ENCODE assay signal across 8 cellular contexts in genomic region chr4:48268956-48269860, GRCh38. TPM values are rescaled to one million over a fixed set of nuclear protein-coding genes. Genes with fewer than 3 reads are reported as not detected.
DNase-seq lines count a peak whose midpoint lies in the region; ATAC-seq, FAIRE-seq and TF ChIP-seq lines count a peak whose summit lies in the region.

TEC (minus strand) TSS chr4:48269838; CDS start chr4:48228614, 41,224 bp downstream.

- H3K9ac ChIP-seq in astrocyte (ENCODE audit: low read length) (peak within 1 kb of the TSS; percentile 76), iPS-15b (ENCODE audit: low read depth, low read length) (peak within 1 kb of the TSS; percentile 80)

- peak within 1 kb of the TSS; percentile 59 to 82 for H3K4me3 ChIP-seq in CD4-positive, alpha-beta memory T cell (ENCODE audit: low read length in 2 of 2)
- H3K4me3 ChIP-seq in astrocyte (ENCODE audit: insufficient read depth, low read depth, low read length) (peak within 1 kb of the TSS; percentile 73), iPS-15b (ENCODE audit: low read depth, low read length) (peak within 1 kb of the TSS; percentile 84), small intestine (ENCODE audit: low read depth in 1 of 2, low read length in 2 of 2) (peak within 1 kb of the TSS; percentile 80 to 86)

- 1% methylated on average over 32 to 63 of the region's 63 CpGs for WGBS in small intestine, 3 donors

- H4K20me1 ChIP-seq in astrocyte (ENCODE audit: insufficient read depth, low read length) = no peaks in the 10 kb centered on the region

- no peaks in the 10 kb centered on the region for H3K9me3 ChIP-seq in CD4-positive, alpha-beta memory T cell (ENCODE audit: control insufficient read depth in 1 of 2, low read length in 2 of 2)
- no peaks in the 10 kb centered on the region for H3K9me3 ChIP-seq in astrocyte (ENCODE audit: insufficient read depth, low read depth, low read length)
- H3K9me3 ChIP-seq in iPS-15b (ENCODE audit: control insufficient read depth, insufficient read depth, low read length) = no peaks in the 10 kb centered on the region
- H3K9me3 ChIP-seq in small intestine (ENCODE audit: control insufficient read depth, low read depth) = no peaks in the 10 kb centered on the region

- peaks cover 14% of the 10 kb centered on the region for H3K4me1 ChIP-seq in CD4-positive, alpha-beta memory T cell (ENCODE audit: insufficient read depth, low read length)
- H3K4me1 ChIP-seq in astrocyte (ENCODE audit: insufficient read depth, low read length) (peaks cover 3% of the 10 kb centered on the region), iPS-15b (ENCODE audit: control insufficient read depth, insufficient read depth, low read length) (peaks cover 3% of the 10 kb centered on the region), small intestine (ENCODE audit: control insufficient read depth in 2 of 2, insufficient read depth in 1 of 2, low read depth in 1 of 2, low read length in 1 of 2) (peaks cover 3% of the 10 kb centered on the region in 2 donors)

- CTCF ChIA-PET in CD4-positive, alpha-beta memory T cell (lab: Charles Lee; ENCODE audit: partially characterized antibody) = no interaction called here

- TF ChIP-seq POLR2A in GM19193 (IDR thresholded peaks at IDR 0.05; ENCODE audit: extremely low read depth, insufficient read depth, insufficient read length) = peak; percentile 78

- FAIRE-seq in astrocyte (lab: Jason Lieb, UNC) (no peak), small intestine (lab: Jason Lieb, UNC) (no peak)

- POLR2A ChIA-PET in CD4-positive, alpha-beta memory T cell (lab: Charles Lee; ENCODE audit: partially characterized antibody) = no interaction called here

- no peaks in the 10 kb centered on the region for H3K79me2 ChIP-seq in astrocyte (ENCODE audit: insufficient read depth, low read length)

- H3K36me3 ChIP-seq in CD4-positive, alpha-beta memory T cell (ENCODE audit: insufficient read depth, low read length) = no peaks in the 10 kb centered on the region
- H3K36me3 ChIP-seq in astrocyte (ENCODE audit: insufficient read depth, low read length) (no peaks in the 10 kb centered on the region), iPS-15b (ENCODE audit: control insufficient read depth, insufficient read depth, low read length) (no peaks in the 10 kb centered on the region), small intestine (ENCODE audit: control insufficient read depth in 2 of 2, insufficient read depth in 2 of 2, low read length in 2 of 2) (no peaks in the 10 kb centered on the region)

- peak; percentile 32 for ATAC-seq in HG03354 (IDR thresholded peaks at IDR 0.05; ENCODE audit: poor library complexity, severe bottlenecking, unreplicated experiment)

- H3K36me3 Mint-ChIP-seq in CD4-positive, alpha-beta memory T cell = peaks cover 0 to 3% of the 10 kb centered on the region in 2 donors
- no peaks in the 10 kb centered on the region for H3K36me3 Mint-ChIP-seq in astrocyte (ENCODE audit: low read depth, unreplicated experiment)

- H3K4me3 Mint-ChIP-seq in CD4-positive, alpha-beta memory T cell = peak within 1 kb of the TSS; percentile 95 to 98 (median 96)
- H3K4me3 Mint-ChIP-seq in astrocyte (ENCODE audit: unreplicated experiment) = peak within 1 kb of the TSS; percentile 92

- peak; percentile 41 to 56 (median 52) for DNase-seq in CD4-positive, alpha-beta memory T cell
- DNase-seq in RPMI7951 (ENCODE audit: low read depth) (peak; percentile 65), astrocyte (ENCODE audit: low read depth) (no peak), small intestine (peak; percentile 71), NCI-H2171 treated with DMSO at 0.1 percent for 48 hours (lab: John Stamatoyannopoulos, UW) (no peak)

- H3K27ac Mint-ChIP-seq in CD4-positive, alpha-beta memory T cell = peak within 1 kb of the TSS; percentile 86 to 93 (median 91)
- H3K27ac Mint-ChIP-seq in astrocyte (ENCODE audit: unreplicated experiment) = no peak within 1 kb of the TSS

- H3K4me1 Mint-ChIP-seq in CD4-positive, alpha-beta memory T cell = peaks cover 9 to 24% (median 10%) of the 10 kb centered on the region in 4 donors
- no peaks in the 10 kb centered on the region for H3K4me1 Mint-ChIP-seq in astrocyte (ENCODE audit: low read depth, unreplicated experiment)

- no peaks in the 10 kb centered on the region for H3K9me3 Mint-ChIP-seq in CD4-positive, alpha-beta memory T cell
- peaks cover 5% of the 10 kb centered on the region for H3K9me3 Mint-ChIP-seq in astrocyte (ENCODE audit: unreplicated experiment)

- peak within 1 kb of the TSS; percentile 97 for H3K4me2 ChIP-seq in astrocyte (ENCODE audit: low read length)

- H2AFZ ChIP-seq in astrocyte (ENCODE audit: low read depth, low read length) = peak within 1 kb of the TSS; percentile 99

- H3K27me3 Mint-ChIP-seq in CD4-positive, alpha-beta memory T cell = no peaks in the 10 kb centered on the region
- H3K27me3 Mint-ChIP-seq in astrocyte (ENCODE audit: low read depth, unreplicated experiment) = peaks cover 12% of the 10 kb centered on the region

- H3K27ac ChIP-seq in CD4-positive, alpha-beta memory T cell (ENCODE audit: low read depth, low read length) = peak within 1 kb of the TSS; percentile 48
- no peak within 1 kb of the TSS for H3K27ac ChIP-seq in astrocyte (ENCODE audit: low read depth, low read length)
- peak within 1 kb of the TSS; percentile 95 to 99 for H3K27ac ChIP-seq in small intestine (ENCODE audit: low read depth in 1 of 2, low read length in 1 of 2)

- intact Hi-C loops in CD4-positive, alpha-beta memory T cell (cut with micrococcal nuclease) = loop anchor here (1.0 to 5.0 kb wide), 3 partner anchors 72 to 562 kb away; partner anchors contain the start of genes CNGA1, NIPAL1, OCIAD1 and SLAIN2

- no peaks in the 10 kb centered on the region for H3K27me3 ChIP-seq in CD4-positive, alpha-beta memory T cell (ENCODE audit: insufficient read depth, low read length)
- H3K27me3 ChIP-seq in astrocyte (ENCODE audit: insufficient read depth, low read length) (no peaks in the 10 kb centered on the region), iPS-15b (ENCODE audit: control insufficient read depth, insufficient read depth, low read length) (no peaks in the 10 kb centered on the region), small intestine (ENCODE audit: control insufficient read depth in 2 of 2, insufficient read depth in 2 of 2, low read length in 2 of 2) (no peaks in the 10 kb centered on the region)

- no peak for TF ChIP-seq CTCF in astrocyte (IDR thresholded peaks at IDR 0.05; ENCODE audit: insufficient read depth, low read depth, low read length)

RNA-seq across cellular contexts. Expression of gene TEC, which starts in this region (rescaled TPM):
- 1 to 10 TPM; 3.7 to 4.2 TPM for total RNA-seq in CD4-positive, alpha-beta memory T cell
- polyA plus RNA-seq in CD4-positive, alpha-beta memory T cell = under 1 TPM; 0.87 to 0.89 TPM
- total RNA-seq in RPMI7951 (2014; rRNA removed; shearing (Covaris generic)) = 3.6 and 3.8 TPM in 2 replicates
- 0.61 and 0.91 TPM in 2 replicates for total RNA-seq in astrocyte
- 1 to 10 TPM; 1.3 to 3.8 (median 2.7) TPM for polyA plus RNA-seq in small intestine

Comparison
In these comparisons a context has a peak if more than half of its experiments do, and no peak if none do; other contexts are left out.
1. DNase-seq: peak in CD4-positive, alpha-beta memory T cell (5 of 5), RPMI7951 (single experiment) and small intestine (single experiment); none in astrocyte (single experiment) and NCI-H2171 treated with DMSO at 0.1 percent for 48 hours (single experiment).
2. Peak in every context shown above with its lines, with median percentiles within 50 percentile points of each other: H3K4me3 ChIP-seq.